22 cellular contexts compared by ENCODE assay signal in the genomic region with DNA sequence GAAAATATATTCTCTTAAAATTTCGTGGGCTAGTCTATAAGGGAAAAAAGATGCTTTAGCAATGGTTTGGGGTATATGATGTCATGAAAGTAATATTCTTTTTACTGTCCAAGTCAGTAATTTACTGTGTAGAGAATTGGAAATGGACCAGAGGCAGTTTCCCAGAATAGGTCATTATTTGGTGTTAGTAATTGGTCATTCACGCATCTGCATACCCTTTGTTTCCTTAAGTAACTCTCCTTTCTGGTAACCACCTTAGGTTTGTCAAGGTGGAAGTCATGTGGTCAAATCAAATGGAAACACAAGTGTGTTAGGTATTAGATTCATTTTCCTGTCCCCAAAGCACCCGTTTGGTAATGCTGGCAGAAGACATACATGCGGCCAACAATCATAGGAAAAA. TPM values are rescaled to one million over a fixed set of nuclear protein-coding genes. Genes with fewer than 3 reads are reported as not detected.
DNase-seq lines count a peak whose midpoint lies in the region; ATAC-seq, FAIRE-seq and TF ChIP-seq lines count a peak whose summit lies in the region.
"Had no signal": no experiment of that assay in that cellular context is flagged by ENCODE, and none has a peak within 500 bp of the region (broad histone marks: within the 10 kb centered on the region; RNA-seq: fewer than 3 reads in every experiment).

No MANE protein-coding gene starts in this region.

- 27% methylated on average over 4 of the region's 4 CpGs for WGBS in GM12878 (ENCODE audit: insufficient coverage, insufficient replicate concordance, low lambda C conversion rate, missing lambda C conversion rate)

- peak; percentile 11 for DNase-seq in GM13977 (ENCODE audit: low spot score)
- DNase-seq in NAMALWA (ENCODE audit: low spot score), result peak; percentile 25
- DNase-seq in GM12878 (ENCODE audit: low read depth, low spot score), result no peak
- DNase-seq in urothelium cell line (ENCODE audit: low spot score), result no peak
- DNase-seq in T-helper 2 cell treated with Interferon-gamma antibody and Interleukin-4, amounts not matched to agents 5 μg/mL and 100 μg/mL, for 36 hours (ENCODE audit: low spot score), result no peak
- DNase-seq: CD4-positive, alpha-beta T cell; DND-41; GM23248; HCEC 1CT; IMR-90; NCI-H1048; NCI-H1417 treated with DMSO at 0.1 percent for 48 hours; NCI-H187; NCI-H2107; NCI-H446 treated with DMSO at 0.1 percent for 48 hours; NCI-H526 treated with DMSO at 0.1 percent for 48 hours; PC-3; Right ventricle myocardium superior; SW 1271 had no signal

- RAD21 ChIA-PET in GM12878 (lab: Charles Lee; ENCODE audit: unreplicated experiment), result interaction anchor here (2.8 kb wide), 1 partner anchor 212 kb away, joined by 13 read pairs; no protein-coding TSS in a partner anchor

- no peaks in the 10 kb centered on the region for H3K27me3 ChIP-seq in DOHH2 (ENCODE audit: control insufficient read depth, low read length)
- H3K27me3 ChIP-seq in GM12878 (replicated peaks in 1 of 2; ENCODE audit: control insufficient read depth in 2 of 2, insufficient read depth in 2 of 2, low read length in 1 of 2), result no peaks in the 10 kb centered on the region

- peaks cover 35% of the 10 kb centered on the region for H3K4me1 ChIP-seq in DOHH2 (ENCODE audit: control insufficient read depth, low read length)
- H3K4me1 ChIP-seq in GM12878 (ENCODE audit: control insufficient read depth, insufficient read depth, low read length), result peaks cover 7% of the 10 kb centered on the region

- no TSS peak for BruUV-seq in GM12878 (replicated peaks; lab: Mats Ljungman, UMichigan)

- H3K27ac Mint-ChIP-seq in T-helper 2 cell treated with Interferon-gamma antibody and Interleukin-4, amounts not matched to agents 5 μg/mL and 100 μg/mL, for 36 hours, result no peak overlapping the region
- H3K27ac Mint-ChIP-seq: CD4-positive, alpha-beta T cell had no signal

- FAIRE-seq in GM12878 (lab: Jason Lieb, UNC) (peak; percentile 65), urothelium cell line (lab: Jason Lieb, UNC) (no peak)

- intact Hi-C loops in GM12878 (cut with micrococcal nuclease; ENCODE audit: unreplicated experiment), result loop anchor here (5.0 kb wide), 1 partner anchor 115 kb away; no protein-coding TSS in a partner anchor

- no peaks in the 10 kb centered on the region for H3K9me2 ChIP-seq in DOHH2 (replicated peaks; ENCODE audit: control insufficient read depth, low read length)

- no peak for TF ChIP-seq RAD21 in GM12878 (IDR thresholded peaks at IDR 0.05; ENCODE audit: insufficient read depth, low read depth, low read length)

- H3K4me1 Mint-ChIP-seq in T-helper 2 cell treated with Interferon-gamma antibody and Interleukin-4, amounts not matched to agents 5 μg/mL and 100 μg/mL, for 36 hours (ENCODE audit: low read depth), result peaks cover 23% of the 10 kb centered on the region

- H3K27me3 Mint-ChIP-seq in T-helper 2 cell treated with Interferon-gamma antibody and Interleukin-4, amounts not matched to agents 5 μg/mL and 100 μg/mL, for 36 hours (ENCODE audit: low read depth), result no peaks in the 10 kb centered on the region
- H3K27me3 Mint-ChIP-seq: CD4-positive, alpha-beta T cell had no signal

- CTCF ChIA-PET in GM12878 (lab: Yijun Ruan, JAX), result interaction anchor here (1.1 to 3.8 kb wide), 4 partner anchors 10 to 212 kb away, joined by 3 to 22 read pairs (median 4); a partner anchor contains a TSS

- ATAC-seq in GM12878, result peak; percentile 45
- no peak for ATAC-seq in HG02938 (IDR thresholded peaks at IDR 0.05; ENCODE audit: unreplicated experiment)
- ATAC-seq: PC-3 had no signal

- no peak for TF ChIP-seq POLR2A in GM12878 (IDR thresholded peaks at IDR 0.05; ENCODE audit: low read depth, low read length)

- H3K36me3 Mint-ChIP-seq in T-helper 2 cell treated with Interferon-gamma antibody and Interleukin-4, amounts not matched to agents 5 μg/mL and 100 μg/mL, for 36 hours (ENCODE audit: low read depth), result peaks cover 31% of the 10 kb centered on the region

- peaks cover 39% of the 10 kb centered on the region for H3K36me3 ChIP-seq in DOHH2 (ENCODE audit: control insufficient read depth, low read length)
- peaks cover 5 to 7% of the 10 kb centered on the region in 2 experiments for H3K36me3 ChIP-seq in GM12878 (ENCODE audit: control insufficient read depth in 2 of 2, insufficient read depth in 2 of 2, low read length in 1 of 2)

- SMC1A ChIA-PET in GM12878 (lab: Charles Lee; ENCODE audit: uncharacterized antibody, unreplicated experiment), result interaction anchor here (1.0 to 1.4 kb wide), 4 partner anchors 16 to 117 kb away, joined by 3 to 4 read pairs (median 3); no protein-coding TSS in a partner anchor

- H3K9me3 ChIP-seq in DOHH2 (ENCODE audit: control insufficient read depth, insufficient read depth, low read length) (no peaks in the 10 kb centered on the region), GM12878 (replicated peaks; ENCODE audit: control insufficient read depth, insufficient read depth, low read length) (no peaks in the 10 kb centered on the region)

- in situ Hi-C loops in GM13977 (cut with MboI; ENCODE audit: low pct_unique_long_range_greater_than_20kb, low sequenced_read_pairs, unreplicated experiment), result no loop called here
- in situ Hi-C loops in GM12878 (cut with MboI), result no loop called here

- H3K4me3 Mint-ChIP-seq in T-helper 2 cell treated with Interferon-gamma antibody and Interleukin-4, amounts not matched to agents 5 μg/mL and 100 μg/mL, for 36 hours, result no peak overlapping the region
- H3K4me3 Mint-ChIP-seq: CD4-positive, alpha-beta T cell had no signal

- H3K27ac ChIP-seq in DOHH2 (ENCODE audit: low read depth, low read length) (no peak overlapping the region), GM12878 (ENCODE audit: control insufficient read depth, insufficient read depth) (no peak overlapping the region)
- H3K27ac ChIP-seq: GM23248, SK-N-MC had no signal

- no peak for TF ChIP-seq CTCF in DOHH2 (IDR thresholded peaks at IDR 0.05; ENCODE audit: low read depth, low read length, poor library complexity, severe bottlenecking)
- no peak for TF ChIP-seq CTCF in GM13977 (IDR thresholded peaks at IDR 0.05; ENCODE audit: extremely low read depth, insufficient read depth, missing control alignments)
- no peak for TF ChIP-seq CTCF in GM12878 (IDR thresholded peaks at IDR 0.05 in 2 of 3, conservative IDR thresholded peaks at IDR 0.05 in 1 of 3; ENCODE audit: control insufficient read depth in 2 of 3, extremely low read depth in 1 of 3, insufficient read depth in 1 of 3, low read depth in 3 of 3, low read length in 3 of 3)

- no peak overlapping the region for H3K9ac ChIP-seq in GM12878 (ENCODE audit: control insufficient read depth, insufficient read depth, low read length)
- H3K9ac ChIP-seq: GM23248 had no signal

- H3K4me3 ChIP-seq in DOHH2 (ENCODE audit: low read length) (peak overlapping the region; percentile 16; the same call in 1 of the 2 replicates), GM12878 (no peak overlapping the region)
- H3K4me3 ChIP-seq: GM23248, SK-N-MC had no signal

- TF ChIP-seq EP300 in GM12878 (IDR thresholded peaks at IDR 0.05; ENCODE audit: borderline replicate concordance in 1 of 2, control insufficient read depth in 1 of 2, low read depth in 2 of 2, low read length in 2 of 2), result no peak

- H4K20me1 ChIP-seq in DOHH2 (ENCODE audit: control insufficient read depth, insufficient read depth, low read depth, low read length), result no peaks in the 10 kb centered on the region
- no peaks in the 10 kb centered on the region for H4K20me1 ChIP-seq in GM12878 (ENCODE audit: control insufficient read depth, insufficient read depth)

- H3K4me2 ChIP-seq in DOHH2 (ENCODE audit: low read length) (peak overlapping the region; percentile 28), GM12878 (ENCODE audit: control insufficient read depth, insufficient read depth) (no peak overlapping the region)

- POLR2A ChIA-PET in GM12878 (lab: Charles Lee), result interaction anchor here (0.6 kb wide), 1 partner anchor 363 kb away, joined by 3 read pairs; no protein-coding TSS in a partner anchor

- H3F3A ChIP-seq in DOHH2 (ENCODE audit: control insufficient read depth, insufficient read depth), result no peaks in the 10 kb centered on the region

- no peaks in the 10 kb centered on the region for H3K9me3 Mint-ChIP-seq in T-helper 2 cell treated with Interferon-gamma antibody and Interleukin-4, amounts not matched to agents 5 μg/mL and 100 μg/mL, for 36 hours
- H3K9me3 Mint-ChIP-seq: CD4-positive, alpha-beta T cell had no signal

- H3K79me2 ChIP-seq in DOHH2 (ENCODE audit: control insufficient read depth, low read length) (no peaks in the 10 kb centered on the region), GM12878 (ENCODE audit: control insufficient read depth, insufficient read depth, low read length) (peaks cover 9% of the 10 kb centered on the region)

- H2AFZ ChIP-seq in GM12878 (ENCODE audit: control insufficient read depth, low read depth, low read length), result no peak overlapping the region
- H2AFZ ChIP-seq: GM23248 had no signal

RNA-seq across cellular contexts. Expression of a gene that starts 23.9 kb away (rescaled TPM):
- 111 TPM in 2 replicates for total RNA-seq in GM12878 (2013; cell fraction: nucleolus; rRNA removed)
- 39.1 and 44.7 TPM in 2 replicates for total RNA-seq in GM12878 (2014; rRNA removed)
- 32.8 and 34.8 TPM in 2 replicates for total RNA-seq in GM12878 (2014; rRNA removed; fragmentation: Illumina TruSeq; extraction: Trizol)
- total RNA-seq in GM12878 (2021), result 46.8 and 50.0 TPM in 2 replicates
- 26.0 TPM for polyA plus RNA-seq in GM12878 (2011; ENCODE audit: low read depth)
- polyA plus RNA-seq in GM12878 (2011; rRNA removed), result 72.6 and 91.4 TPM in 2 replicates
- 39.7 and 54.9 TPM in 2 replicates for polyA plus RNA-seq in GM12878 (2011; cell fraction: cytosol; rRNA removed)
- polyA plus RNA-seq in GM12878 (2011; cell fraction: nucleus; rRNA removed), result 48.6 and 55.9 TPM in 2 replicates
- 17.4 and 30.4 TPM in 2 replicates for polyA plus RNA-seq in GM12878 (2012)
- 41.8 and 48.7 TPM in 2 replicates for polyA plus RNA-seq in GM12878 (2014; fragmentation: Illumina TruSeq; extraction: Trizol)
- polyA plus RNA-seq in GM12878 (2014; fragmentation: Nextera tagmentation; extraction: Ambion mirVana), result 10 to 100 TPM; 15.2 to 19.1 TPM
- 38.0 and 43.8 TPM in 2 replicates for polyA plus RNA-seq in GM12878 (2014; rRNA removed)
- polyA plus RNA-seq in GM12878 (2016; fragmentation: Nextera tagmentation; extraction: Ambion mirVana), result 100 to 1,000 TPM in 1 of 2 experiments, 10 to 100 TPM in 1; 92.9 to 110 TPM
- 48.4 and 54.1 TPM in 2 replicates for polyA minus RNA-seq in GM12878 (2011; rRNA and poly(A)+ RNA removed)
- polyA minus RNA-seq in GM12878 (2011; cell fraction: cytosol; rRNA and poly(A)+ RNA removed), result 17.4 and 33.4 TPM in 2 replicates
- polyA minus RNA-seq in GM12878 (2011; cell fraction: nucleus; rRNA and poly(A)+ RNA removed), result 25.0 and 42.4 TPM in 2 replicates

Comparison
In these comparisons a context has a peak if more than half of its experiments do, and no peak if none do; other contexts are left out.
1. DNase-seq: peak in GM13977 (single experiment) and NAMALWA (single experiment); none in GM12878 (single experiment), urothelium cell line (single experiment) and T-helper 2 cell treated with Interferon-gamma antibody and Interleukin-4, amounts not matched to agents 5 μg/mL and 100 μg/mL, for 36 hours (single experiment).